Comparison of ENCODE assay signal across 8 cellular contexts in the genomic region with DNA sequence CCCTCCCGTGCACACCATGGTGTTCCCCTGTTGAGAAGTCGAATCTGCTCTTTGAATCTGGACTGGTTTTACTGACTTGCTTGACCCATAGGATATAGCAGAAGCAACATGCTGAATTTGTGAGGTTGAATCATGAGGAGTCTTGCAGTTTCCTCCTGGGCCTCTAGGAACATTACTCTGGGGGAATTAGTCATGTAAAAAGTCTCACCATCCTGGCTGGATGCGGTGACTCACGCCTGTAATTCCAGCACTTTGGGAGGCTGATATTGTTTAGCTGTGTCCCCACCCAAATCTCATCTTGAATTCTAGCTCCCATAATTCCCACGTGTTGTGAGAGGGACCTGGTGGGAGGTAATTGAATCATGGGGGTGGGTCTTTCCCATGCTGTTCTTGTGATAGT.
A peak's percentile ranks its signal among the peaks of the same experiment; 100 is the strongest.
DNase-seq lines count a peak whose midpoint lies in the region; ATAC-seq, FAIRE-seq and TF ChIP-seq lines count a peak whose summit lies in the region.
"Not testable (repeated sequence)": the region's sequence is repeated elsewhere in the genome, so short reads cannot be mapped to it uniquely, and the experiment has no call there.

No MANE protein-coding gene starts in this region.

- H3K4me2 ChIP-seq in astrocyte (ENCODE audit: low read length): not testable (repeated sequence)

- not testable (repeated sequence) for H3K27me3 Mint-ChIP-seq in astrocyte (ENCODE audit: low read depth, unreplicated experiment)

- H3K27me3 ChIP-seq in A673 (replicated peaks; ENCODE audit: insufficient read depth, low read depth, low read length, poor library complexity); astrocyte (ENCODE audit: insufficient read depth, low read length); dorsolateral prefrontal cortex; foreskin keratinocyte: not testable (repeated sequence)

- POLR2A ChIA-PET in A673 (lab: Charles Lee; ENCODE audit: low non-redundant PET): not testable (repeated sequence)

- not testable (repeated sequence) for H3K36me3 ChIP-seq in A673 (ENCODE audit: insufficient read depth, low read length, poor library complexity, severe bottlenecking); astrocyte (ENCODE audit: insufficient read depth, low read length)

- not testable (repeated sequence) for H3K4me3 Mint-ChIP-seq in astrocyte (ENCODE audit: unreplicated experiment)

- TF ChIP-seq CTCF in A673 (conservative IDR thresholded peaks at IDR 0.05; ENCODE audit: low read depth, low read length); dorsolateral prefrontal cortex (IDR thresholded peaks at IDR 0.05 in 54 of 56, conservative IDR thresholded peaks at IDR 0.05 in 2 of 56; ENCODE audit: low read depth in 1 of 56, partially characterized antibody in 56 of 56): not testable (repeated sequence)
- TF ChIP-seq CTCF in astrocyte (IDR thresholded peaks at IDR 0.05; ENCODE audit: insufficient read depth, low read depth, low read length): peak; percentile 52
- peak; percentile 46 for TF ChIP-seq CTCF in foreskin keratinocyte (conservative IDR thresholded peaks at IDR 0.05)

- peak; percentile 47 for FAIRE-seq in astrocyte (lab: Jason Lieb, UNC)

- not testable (repeated sequence) for H3K9me3 ChIP-seq in A673 (ENCODE audit: low read depth, low read length, poor library complexity, severe bottlenecking); astrocyte (ENCODE audit: insufficient read depth, low read depth, low read length)

- H2AFZ ChIP-seq in astrocyte (ENCODE audit: low read depth, low read length): not testable (repeated sequence)

- ATAC-seq in foreskin keratinocyte: peak; percentile 94

- H3K4me3 ChIP-seq in A673 (ENCODE audit: low read depth, low read length, poor library complexity, severe bottlenecking); astrocyte (ENCODE audit: insufficient read depth, low read depth, low read length); dorsolateral prefrontal cortex: not testable (repeated sequence)

- DNase-seq in A673 (ENCODE audit: low spot score) (peak; percentile 49), EL (peak; percentile 84), HS-5 (ENCODE audit: low read depth) (peak; percentile 25), RPMI7951 (ENCODE audit: low read depth) (peak; percentile 79), astrocyte (ENCODE audit: low read depth) (peak; percentile 81), foreskin keratinocyte (peak; percentile 48 to 78), renal cortical epithelial cell (ENCODE audit: low read depth) (peak; percentile 68)
- not testable (repeated sequence) for DNase-seq in dorsolateral prefrontal cortex

- H3K4me1 Mint-ChIP-seq in astrocyte (ENCODE audit: low read depth, unreplicated experiment): peaks cover 28% of the 10 kb centered on the region

- not testable (repeated sequence) for H3K9ac ChIP-seq in astrocyte (ENCODE audit: low read length)

- peak overlapping the region; percentile 21 for H3K27ac Mint-ChIP-seq in astrocyte (ENCODE audit: unreplicated experiment)

- not testable (repeated sequence) for H3K4me1 ChIP-seq in A673 (ENCODE audit: insufficient read depth, low read length, poor library complexity, severe bottlenecking); foreskin keratinocyte
- H3K4me1 ChIP-seq in astrocyte (ENCODE audit: insufficient read depth, low read length): peaks cover 31% of the 10 kb centered on the region

- H3K79me2 ChIP-seq in astrocyte (ENCODE audit: insufficient read depth, low read length): not testable (repeated sequence)

- H4K20me1 ChIP-seq in astrocyte (ENCODE audit: insufficient read depth, low read length): not testable (repeated sequence)

- intact Hi-C loops in A673 (cut with micrococcal nuclease; ENCODE audit: unreplicated experiment); dorsolateral prefrontal cortex (cut with DNase I): not testable (repeated sequence)

- H3K27ac ChIP-seq in A673 (ENCODE audit: low read depth, low read length, poor library complexity, severe bottlenecking); foreskin keratinocyte: not testable (repeated sequence)
- peak overlapping the region; percentile 48 for H3K27ac ChIP-seq in astrocyte (ENCODE audit: low read depth, low read length)
- H3K27ac ChIP-seq in dorsolateral prefrontal cortex: peak overlapping the region in 51 of 59 donors; percentile 11 to 93 (median 86)

- H3K9me3 Mint-ChIP-seq in astrocyte (ENCODE audit: unreplicated experiment): not testable (repeated sequence)

- not testable (repeated sequence) for BruUV-seq in A673 (replicated peaks; lab: Mats Ljungman, UMichigan)

- CTCF ChIA-PET in A673 (lab: Charles Lee): not testable (repeated sequence)

- not testable (repeated sequence) for H3K36me3 Mint-ChIP-seq in astrocyte (ENCODE audit: low read depth, unreplicated experiment)
